21 cellular contexts compared by ENCODE assay signal in genomic region chr3:15714448-15714847, GRCh38.
"Had no signal": no experiment of that assay in that cellular context is flagged by ENCODE, and none has a peak within 500 bp of the region (broad histone marks: within the 10 kb centered on the region; RNA-seq: fewer than 3 reads in every experiment).

No MANE protein-coding gene starts in this region.

- ATAC-seq: foreskin keratinocyte; left colon; left ventricle myocardium superior; naive thymus-derived CD8-positive, alpha-beta T cell; pancreas; right cardiac atrium; stimulated activated memory B cell treated with anti-CD40 and anti-IgM and Interleukin-4, amounts not matched to agents 10 μg/mL and 1 μg/mL and 100 μg/mL, for 72 hours; stimulated activated naive CD8-positive, alpha-beta T cell treated with anti-CD3 and anti-CD28 coated beads, Interleukin-15, amount 100 ng/mL, for 72 hours; upper lobe of right lung had no signal

- H3K4me1 Mint-ChIP-seq: endodermal cell; naive thymus-derived CD8-positive, alpha-beta T cell; stimulated activated memory B cell treated with anti-CD40 and anti-IgM and Interleukin-4, amounts not matched to agents 10 μg/mL and 1 μg/mL and 100 μg/mL, for 72 hours; stimulated activated naive CD8-positive, alpha-beta T cell treated with anti-CD3 and anti-CD28 coated beads, Interleukin-15, amount 100 ng/mL, for 72 hours had no signal

- H3K27me3 Mint-ChIP-seq: naive thymus-derived CD8-positive, alpha-beta T cell; progenitor cell of endocrine pancreas; stimulated activated memory B cell treated with anti-CD40 and anti-IgM and Interleukin-4, amounts not matched to agents 10 μg/mL and 1 μg/mL and 100 μg/mL, for 72 hours; stimulated activated naive CD8-positive, alpha-beta T cell treated with anti-CD3 and anti-CD28 coated beads, Interleukin-15, amount 100 ng/mL, for 72 hours had no signal

- H3K9me3 Mint-ChIP-seq: endodermal cell; naive thymus-derived CD8-positive, alpha-beta T cell; stimulated activated memory B cell treated with anti-CD40 and anti-IgM and Interleukin-4, amounts not matched to agents 10 μg/mL and 1 μg/mL and 100 μg/mL, for 72 hours; stimulated activated naive CD8-positive, alpha-beta T cell treated with anti-CD3 and anti-CD28 coated beads, Interleukin-15, amount 100 ng/mL, for 72 hours had no signal

- H3K27ac Mint-ChIP-seq: endodermal cell; naive thymus-derived CD8-positive, alpha-beta T cell; progenitor cell of endocrine pancreas; stimulated activated memory B cell treated with anti-CD40 and anti-IgM and Interleukin-4, amounts not matched to agents 10 μg/mL and 1 μg/mL and 100 μg/mL, for 72 hours; stimulated activated naive CD8-positive, alpha-beta T cell treated with anti-CD3 and anti-CD28 coated beads, Interleukin-15, amount 100 ng/mL, for 72 hours had no signal

- DNase-seq: colonic mucosa; effector CD4-positive, alpha-beta T cell; endodermal cell; erythroblast; foreskin keratinocyte; head of caudate nucleus; kidney; left colon; left ventricle myocardium superior; mesendoderm; naive thymus-derived CD8-positive, alpha-beta T cell; pancreas; right cardiac atrium; small intestine; stimulated activated CD4-positive, alpha-beta T cell treated with anti-CD3 and anti-CD28 coated beads, Interleukin-4, amount 100 ng/mL, for 1 hour; stimulated activated CD8-positive, alpha-beta memory T cell treated with anti-CD3 and anti-CD28 coated beads, Interleukin-4, amount 100 ng/mL, for 48 hours; stimulated activated naive CD8-positive, alpha-beta T cell treated with anti-CD3 and anti-CD28 coated beads, Interleukin-15, amount 100 ng/mL, for 72 hours; testis; upper lobe of right lung had no signal

- H3K4me3 Mint-ChIP-seq: endodermal cell; naive thymus-derived CD8-positive, alpha-beta T cell; stimulated activated memory B cell treated with anti-CD40 and anti-IgM and Interleukin-4, amounts not matched to agents 10 μg/mL and 1 μg/mL and 100 μg/mL, for 72 hours; stimulated activated naive CD8-positive, alpha-beta T cell treated with anti-CD3 and anti-CD28 coated beads, Interleukin-15, amount 100 ng/mL, for 72 hours had no signal
